Comparison of ENCODE assay signal across 12 cellular contexts in genomic region chr2:36549063-36549662, GRCh38. TPM values are rescaled to one million over a fixed set of nuclear protein-coding genes. Genes with fewer than 3 reads are reported as not detected.
DNase-seq lines count a peak whose midpoint lies in the region; ATAC-seq, FAIRE-seq and TF ChIP-seq lines count a peak whose summit lies in the region.
"Had no signal": no experiment of that assay in that cellular context is flagged by ENCODE, and none has a peak within 500 bp of the region (broad histone marks: within the 10 kb centered on the region; RNA-seq: fewer than 3 reads in every experiment).

No MANE protein-coding gene starts in this region.

- no peaks in the 10 kb centered on the region for H3K9me3 ChIP-seq in Panc1 (ENCODE audit: control insufficient read depth, insufficient read depth, low read depth, low read length)
- H3K9me3 ChIP-seq in endothelial cell of umbilical vein (replicated peaks; ENCODE audit: control insufficient read depth, insufficient read depth, low read length) = no peaks in the 10 kb centered on the region
- no peaks in the 10 kb centered on the region for H3K9me3 ChIP-seq in osteoblast (ENCODE audit: low read depth, low read length)
- no peaks in the 10 kb centered on the region for H3K9me3 ChIP-seq in esophagus muscularis mucosa

- H3K4me2 ChIP-seq in endothelial cell of umbilical vein (ENCODE audit: insufficient read depth, low read length) (peak overlapping the region; percentile 23), osteoblast (ENCODE audit: insufficient read depth, low read length) (no peak overlapping the region)

- no peak for DNase-seq in T-helper 2 cell treated with Interferon-gamma antibody and Interleukin-4, amounts not matched to agents 5 μg/mL and 100 μg/mL, for 36 hours (ENCODE audit: low spot score)
- DNase-seq in T-helper 2 cell (no peak), Panc1 (ENCODE audit: low read depth, low spot score) (no peak), endothelial cell of umbilical vein (ENCODE audit: low read depth, low spot score) (peak; percentile 90), osteoblast (ENCODE audit: insufficient read length, low spot score, missing footprints) (peak; percentile 11), NCI-H2107 treated with DMSO at 0.1 percent for 48 hours (lab: John Stamatoyannopoulos, UW; ENCODE audit: unreplicated experiment) (no peak), esophagus muscularis mucosa (ENCODE audit: extremely low spot score) (no peak), NCI-H187 treated with DMSO at 0.1 percent for 48 hours (lab: John Stamatoyannopoulos, UW) (no peak)
- DNase-seq: DMS79 treated with DMSO at 0.1 percent for 48 hours, hypothalamus, NCI-H2107 had no signal

- peak; percentile 71 for TF ChIP-seq POLR2A in endothelial cell of umbilical vein (IDR thresholded peaks at IDR 0.05; ENCODE audit: low read depth, low read length)
- no peak for TF ChIP-seq POLR2A in esophagus muscularis mucosa (IDR thresholded peaks at IDR 0.05; ENCODE audit: low read depth)

- H3K9me1 ChIP-seq in endothelial cell of umbilical vein (replicated peaks; ENCODE audit: control insufficient read depth, extremely low read depth, insufficient read depth, low read length) = no peaks in the 10 kb centered on the region

- H3K27ac ChIP-seq in Panc1 (ENCODE audit: low read length) = peak overlapping the region; percentile 74
- H3K27ac ChIP-seq in endothelial cell of umbilical vein (ENCODE audit: insufficient read depth, low read depth, low read length) = peak overlapping the region; percentile 66
- H3K27ac ChIP-seq in osteoblast (ENCODE audit: low read depth, low read length) = peak overlapping the region; percentile 33
- H3K27ac ChIP-seq in esophagus muscularis mucosa (replicated peaks in 1 of 4) = peak overlapping the region in 2 of 4 donors; percentile 3 to 42

- no peaks in the 10 kb centered on the region for H3K9me3 Mint-ChIP-seq in T-helper 2 cell treated with Interferon-gamma antibody and Interleukin-4, amounts not matched to agents 5 μg/mL and 100 μg/mL, for 36 hours

- TSS peak; percentile 83 for BruUV-seq in Panc1 (replicated peaks; lab: Mats Ljungman, UMichigan)
- BruUV-seq in endothelial cell of umbilical vein (replicated peaks; lab: Mats Ljungman, UMichigan) = TSS peak; percentile 56

- FAIRE-seq in endothelial cell of umbilical vein (lab: Jason Lieb, UNC) = peak; percentile 84
- FAIRE-seq: A204.1 had no signal

- H3K4me1 ChIP-seq in Panc1 (ENCODE audit: control insufficient read depth, insufficient read depth, low read length) (peaks cover 95% of the 10 kb centered on the region), endothelial cell of umbilical vein (ENCODE audit: control insufficient read depth, extremely low read depth, insufficient read depth, low read length) (peaks cover 55% of the 10 kb centered on the region), osteoblast (ENCODE audit: insufficient read depth, low read length) (peaks cover 49% of the 10 kb centered on the region), esophagus muscularis mucosa (peaks cover 0 to 26% (median 6%) of the 10 kb centered on the region in 4 donors)

- H3K79me2 ChIP-seq in endothelial cell of umbilical vein (ENCODE audit: control insufficient read depth, insufficient read depth, low read length) (peaks cover 12% of the 10 kb centered on the region), osteoblast (ENCODE audit: insufficient read depth, low read length) (peaks cover 6% of the 10 kb centered on the region)

- CTCF ChIA-PET in Panc1 (lab: Charles Lee) = interaction anchor here (0.8 kb wide), 1 partner anchor 115 kb away, joined by 4 read pairs; no protein-coding TSS in a partner anchor
- CTCF ChIA-PET in endothelial cell of umbilical vein (lab: Charles Lee) = interaction anchor here (0.6 to 7.1 kb wide), 11 partner anchors 9 to 196 kb away, joined by 3 to 42 read pairs (median 5); no protein-coding TSS in a partner anchor

- no peaks in the 10 kb centered on the region for H3K27me3 ChIP-seq in Panc1 (ENCODE audit: control insufficient read depth, insufficient read depth, low read length)
- H3K27me3 ChIP-seq in endothelial cell of umbilical vein (ENCODE audit: control insufficient read depth in 2 of 2, insufficient read depth in 2 of 2, low read length in 2 of 2) = no peaks in the 10 kb centered on the region
- no peaks in the 10 kb centered on the region for H3K27me3 ChIP-seq in osteoblast (ENCODE audit: insufficient read depth, low read length)
- H3K27me3 ChIP-seq in esophagus muscularis mucosa = no peaks in the 10 kb centered on the region

- in situ Hi-C loops in Panc1 (cut with HindIII; ENCODE audit: low pct_unique_long_range_greater_than_20kb, low sequenced_read_pairs) = no loop called here

- peak overlapping the region; percentile 55 for H3K4me3 Mint-ChIP-seq in T-helper 2 cell treated with Interferon-gamma antibody and Interleukin-4, amounts not matched to agents 5 μg/mL and 100 μg/mL, for 36 hours

- H2AFZ ChIP-seq in endothelial cell of umbilical vein (ENCODE audit: low read depth, low read length) (no peak overlapping the region), osteoblast (ENCODE audit: low read length) (no peak overlapping the region)

- peak overlapping the region; percentile 53 for H3K27ac Mint-ChIP-seq in T-helper 2 cell treated with Interferon-gamma antibody and Interleukin-4, amounts not matched to agents 5 μg/mL and 100 μg/mL, for 36 hours

- no peaks in the 10 kb centered on the region for H3K27me3 Mint-ChIP-seq in T-helper 2 cell treated with Interferon-gamma antibody and Interleukin-4, amounts not matched to agents 5 μg/mL and 100 μg/mL, for 36 hours (ENCODE audit: low read depth)

- WGBS in esophagus muscularis mucosa = 66% methylated on average over 7 of the region's 7 CpGs

- H4K20me1 ChIP-seq in endothelial cell of umbilical vein (replicated peaks; ENCODE audit: control insufficient read depth, extremely low read depth, insufficient read depth, low read length) = no peaks in the 10 kb centered on the region
- no peaks in the 10 kb centered on the region for H4K20me1 ChIP-seq in osteoblast (ENCODE audit: insufficient read depth, low read length)

- peaks cover 10% of the 10 kb centered on the region for H3K4me1 Mint-ChIP-seq in T-helper 2 cell treated with Interferon-gamma antibody and Interleukin-4, amounts not matched to agents 5 μg/mL and 100 μg/mL, for 36 hours (ENCODE audit: low read depth)

- dilution Hi-C loops in endothelial cell of umbilical vein (cut with MboI; ENCODE audit: extremely low pct_ligation_motif_present, low sequenced_read_pairs) = no loop called here

- TF ChIP-seq EP300 in esophagus muscularis mucosa (IDR thresholded peaks at IDR 0.05) = no peak

- H3K9ac ChIP-seq in endothelial cell of umbilical vein (replicated peaks; ENCODE audit: extremely low read depth, insufficient read depth, low read length) = peak overlapping the region; percentile 7

- H3K36me3 ChIP-seq in Panc1 (ENCODE audit: control insufficient read depth, insufficient read depth, low read length) (peaks cover 54% of the 10 kb centered on the region), endothelial cell of umbilical vein (ENCODE audit: control insufficient read depth in 2 of 2, extremely low read depth in 1 of 2, insufficient read depth in 2 of 2, low read length in 2 of 2) (peaks cover 30 to 54% of the 10 kb centered on the region in 2 experiments), osteoblast (ENCODE audit: insufficient read depth, low read length) (peaks cover 90% of the 10 kb centered on the region), esophagus muscularis mucosa (peaks cover 34 to 93% (median 66%) of the 10 kb centered on the region in 4 donors)

- intact Hi-C loops in Panc1 (cut with micrococcal nuclease; ENCODE audit: unreplicated experiment) (no loop called here), endothelial cell of umbilical vein (cut with micrococcal nuclease) (loop anchor here (1.0 to 5.0 kb wide), 3 partner anchors 12 to 197 kb away; no protein-coding TSS in a partner anchor), esophagus muscularis mucosa (cut with DNase I) (no loop called here)

- POLR2A ChIA-PET in Panc1 (lab: Charles Lee) (no interaction called here), endothelial cell of umbilical vein (lab: Charles Lee) (interaction anchor here (0.6 to 1.5 kb wide), 6 partner anchors 24 to 193 kb away, joined by 3 to 5 read pairs (median 4); partner anchors contain the start of genes CRIM1 and FEZ2)

- H3K36me3 Mint-ChIP-seq in T-helper 2 cell treated with Interferon-gamma antibody and Interleukin-4, amounts not matched to agents 5 μg/mL and 100 μg/mL, for 36 hours (ENCODE audit: low read depth) = peaks cover 21% of the 10 kb centered on the region

- TF ChIP-seq CTCF in Panc1 (IDR thresholded peaks at IDR 0.05) = no peak
- no peak for TF ChIP-seq CTCF in endothelial cell of umbilical vein (IDR thresholded peaks at IDR 0.05; ENCODE audit: extremely low read depth in 1 of 2, insufficient read depth in 1 of 2, low read depth in 1 of 2, low read length in 2 of 2)
- no peak for TF ChIP-seq CTCF in osteoblast (IDR thresholded peaks at IDR 0.05; ENCODE audit: extremely low read depth, low read depth, low read length)
- no peak for TF ChIP-seq CTCF in esophagus muscularis mucosa (IDR thresholded peaks at IDR 0.05)

- no peak; the same call in 1 of the 2 replicates for ATAC-seq in Panc1

- H3K4me3 ChIP-seq in Panc1 (ENCODE audit: low read depth in 2 of 2, low read length in 2 of 2) (no peak overlapping the region), endothelial cell of umbilical vein (replicated peaks in 1 of 3; ENCODE audit: insufficient read depth in 1 of 3, low read depth in 1 of 3, low read length in 3 of 3) (no peak overlapping the region), osteoblast (ENCODE audit: insufficient read depth, low read length) (no peak overlapping the region), esophagus muscularis mucosa (no peak overlapping the region)

TF ChIP-seq in endothelial cell of umbilical vein, 7 proteins besides CTCF, POLR2A, EP300 and RAD21 (continues in another document):
- TF ChIP-seq GATA2 (IDR thresholded peaks at IDR 0.05; ENCODE audit: insufficient read depth, insufficient read length, low read depth, low read length) (no peak), EZH2 (IDR thresholded peaks at IDR 0.05; ENCODE audit: borderline replicate concordance, low read depth, low read length, severe bottlenecking) (no peak), JUN (IDR thresholded peaks at IDR 0.05; ENCODE audit: borderline replicate concordance, insufficient read depth, insufficient read length, low read depth) (peak; percentile 47)

RNA-seq across cellular contexts. Expression of gene FEZ2, which starts 48.8 kb away (rescaled TPM):
- total RNA-seq in Panc1 (2021; ENCODE audit: unreplicated experiment) (51.1 TPM), endothelial cell of umbilical vein (72.4 and 73.5 TPM in 2 replicates), osteoblast (51.3 and 62.6 TPM in 2 replicates), esophagus muscularis mucosa (10 to 100 TPM; 40.4 to 58.2 (median 45.2) TPM)
- polyA plus RNA-seq in Panc1 (2012; ENCODE audit: insufficient read length) = 37.1 TPM
- 28.1 and 41.2 TPM in 2 replicates for polyA plus RNA-seq in endothelial cell of umbilical vein
- polyA plus RNA-seq in endothelial cell of umbilical vein (2011; cell fraction: cytosol; rRNA removed) = 44.1 and 46.1 TPM in 2 replicates
- 42.3 and 62.0 TPM in 2 replicates for polyA plus RNA-seq in endothelial cell of umbilical vein (2011; cell fraction: nucleus; rRNA removed)
- 134 and 161 TPM in 2 replicates for polyA plus RNA-seq in endothelial cell of umbilical vein (2012)
- 24.7 and 28.9 TPM in 2 replicates for polyA minus RNA-seq in endothelial cell of umbilical vein
- polyA minus RNA-seq in endothelial cell of umbilical vein (2011; cell fraction: cytosol; rRNA and poly(A)+ RNA removed) = 6.8 TPM
- 61.0 and 82.1 TPM in 2 replicates for polyA minus RNA-seq in endothelial cell of umbilical vein (2011; cell fraction: nucleus; rRNA and poly(A)+ RNA removed)

Comparison
In these comparisons a context has a peak if more than half of its experiments do, and no peak if none do; other contexts are left out.
1. DNase-seq: peak in endothelial cell of umbilical vein (single experiment) and osteoblast (single experiment); none in T-helper 2 cell treated with Interferon-gamma antibody and Interleukin-4, amounts not matched to agents 5 μg/mL and 100 μg/mL, for 36 hours (single experiment), T-helper 2 cell (0 of 5), Panc1 (single experiment), NCI-H2107 treated with DMSO at 0.1 percent for 48 hours (single experiment), esophagus muscularis mucosa (single experiment) and NCI-H187 treated with DMSO at 0.1 percent for 48 hours (single experiment).